1 cellular context compared by ENCODE assay signal in the genomic region with DNA sequence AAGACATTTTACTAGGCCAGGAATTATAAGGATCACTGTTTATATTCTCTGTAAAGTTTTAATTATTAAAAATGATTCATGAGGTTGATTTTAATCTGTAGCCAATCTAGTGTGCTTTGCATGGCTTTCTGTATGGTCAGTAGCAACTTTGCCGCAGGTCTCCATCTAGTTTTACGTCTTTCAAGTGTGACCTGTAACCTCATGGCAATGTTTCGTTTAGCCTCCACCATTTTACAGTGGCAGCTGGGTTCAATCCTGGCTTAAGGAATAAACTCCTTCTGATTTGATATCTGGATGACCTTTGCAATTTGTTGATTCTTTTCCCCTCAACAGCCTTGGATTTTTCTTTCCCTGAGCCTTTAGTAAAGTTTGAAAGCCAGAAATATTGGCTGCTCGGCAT.
TF ChIP-seq lines count a peak whose summit lies in the region.

No MANE protein-coding gene starts in this region.

TF ChIP-seq in H1, 55 proteins besides CTCF, POLR2A, EP300 and RAD21:
- TF ChIP-seq, protein P1, sequence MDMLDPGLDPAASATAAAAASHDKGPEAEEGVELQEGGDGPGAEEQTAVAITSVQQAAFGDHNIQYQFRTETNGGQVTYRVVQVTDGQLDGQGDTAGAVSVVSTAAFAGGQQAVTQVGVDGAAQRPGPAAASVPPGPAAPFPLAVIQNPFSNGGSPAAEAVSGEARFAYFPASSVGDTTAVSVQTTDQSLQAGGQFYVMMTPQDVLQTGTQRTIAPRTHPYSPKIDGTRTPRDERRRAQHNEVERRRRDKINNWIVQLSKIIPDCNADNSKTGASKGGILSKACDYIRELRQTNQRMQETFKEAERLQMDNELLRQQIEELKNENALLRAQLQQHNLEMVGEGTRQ (IDR thresholded peaks at IDR 0.05; ENCODE audit: low read length): no peak
- TF ChIP-seq SUZ12 (IDR thresholded peaks at IDR 0.05; ENCODE audit: low read length) (no peak), CREB1 (IDR thresholded peaks at IDR 0.05) (no peak), TAF1 (IDR thresholded peaks at IDR 0.05; ENCODE audit: low read depth, low read length) (0 out of 2 replicates have a peak, but pooled peaks have one; percentile 20), KDM1A (IDR thresholded peaks at IDR 0.05; ENCODE audit: borderline replicate concordance, low read length) (no peak), POLR2AphosphoS5 (IDR thresholded peaks at IDR 0.05; ENCODE audit: low read depth, low read length) (peak; percentile 50; the same call in 1 of the 2 replicates), NRF1 (IDR thresholded peaks at IDR 0.05; ENCODE audit: low read depth, low read length) (no peak), KDM4A (IDR thresholded peaks at IDR 0.05; ENCODE audit: low read depth, low read length, severe bottlenecking) (no peak), CHD1 (IDR thresholded peaks at IDR 0.05; ENCODE audit: low read depth, low read length) (no peak), SP4 (IDR thresholded peaks at IDR 0.05; ENCODE audit: low read length) (no peak), TCF12 (IDR thresholded peaks at IDR 0.05; ENCODE audit: low read depth, low read length) (no peak), BCL11A (IDR thresholded peaks at IDR 0.05; ENCODE audit: low read depth in 2 of 2, low read length in 2 of 2) (no peak), ASH2L (IDR thresholded peaks at IDR 0.05; ENCODE audit: low read length) (no peak), TBP (IDR thresholded peaks at IDR 0.05; ENCODE audit: low read depth, low read length) (no peak), RBBP5 (IDR thresholded peaks at IDR 0.05; ENCODE audit: borderline replicate concordance, low read depth, low read length) (no peak), SRF (IDR thresholded peaks at IDR 0.05; ENCODE audit: low read depth, low read length) (no peak), CBX5 (IDR thresholded peaks at IDR 0.05; ENCODE audit: low read depth, low read length) (no peak), JUN (IDR thresholded peaks at IDR 0.05; ENCODE audit: low read depth, low read length) (no peak), ZNF274 (IDR thresholded peaks at IDR 0.05; ENCODE audit: borderline replicate concordance, extremely low read depth, low read length) (no peak), SIN3A (conservative IDR thresholded peaks at IDR 0.05 in 1 of 2, IDR thresholded peaks at IDR 0.05 in 1 of 2; ENCODE audit: low read depth in 1 of 2, low read length in 2 of 2) (no peak), SP1 (IDR thresholded peaks at IDR 0.05; ENCODE audit: low read depth, low read length) (no peak), CBX8 (IDR thresholded peaks at IDR 0.05; ENCODE audit: borderline replicate concordance, low read depth, low read length) (no peak), CHD2 (IDR thresholded peaks at IDR 0.05; ENCODE audit: low read length) (no peak), BACH1 (IDR thresholded peaks at IDR 0.05; ENCODE audit: low read length) (no peak), YY1 (IDR thresholded peaks at IDR 0.05; ENCODE audit: low read depth, low read length) (no peak), CTBP2 (IDR thresholded peaks at IDR 0.05; ENCODE audit: borderline replicate concordance, insufficient read depth, insufficient read length, low read length) (no peak), SIRT6 (IDR thresholded peaks at IDR 0.05; ENCODE audit: low read length) (no peak), PHF8 (conservative IDR thresholded peaks at IDR 0.05; ENCODE audit: low read depth, low read length) (0 out of 2 replicates have a peak, but pooled peaks have one; percentile 15)
- TF ChIP-seq, protein P2, sequence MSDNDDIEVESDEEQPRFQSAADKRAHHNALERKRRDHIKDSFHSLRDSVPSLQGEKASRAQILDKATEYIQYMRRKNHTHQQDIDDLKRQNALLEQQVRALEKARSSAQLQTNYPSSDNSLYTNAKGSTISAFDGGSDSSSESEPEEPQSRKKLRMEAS (IDR thresholded peaks at IDR 0.05): peak; percentile 20; the same call in 1 of the 2 replicates
- TF ChIP-seq, protein P3, sequence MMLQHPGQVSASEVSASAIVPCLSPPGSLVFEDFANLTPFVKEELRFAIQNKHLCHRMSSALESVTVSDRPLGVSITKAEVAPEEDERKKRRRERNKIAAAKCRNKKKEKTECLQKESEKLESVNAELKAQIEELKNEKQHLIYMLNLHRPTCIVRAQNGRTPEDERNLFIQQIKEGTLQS (IDR thresholded peaks at IDR 0.05; ENCODE audit: insufficient read depth, low read depth, low read length): no peak
- TF ChIP-seq, protein P4, sequence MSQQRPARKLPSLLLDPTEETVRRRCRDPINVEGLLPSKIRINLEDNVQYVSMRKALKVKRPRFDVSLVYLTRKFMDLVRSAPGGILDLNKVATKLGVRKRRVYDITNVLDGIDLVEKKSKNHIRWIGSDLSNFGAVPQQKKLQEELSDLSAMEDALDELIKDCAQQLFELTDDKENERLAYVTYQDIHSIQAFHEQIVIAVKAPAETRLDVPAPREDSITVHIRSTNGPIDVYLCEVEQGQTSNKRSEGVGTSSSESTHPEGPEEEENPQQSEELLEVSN (IDR thresholded peaks at IDR 0.05): no peak
- TF ChIP-seq, protein P5, sequence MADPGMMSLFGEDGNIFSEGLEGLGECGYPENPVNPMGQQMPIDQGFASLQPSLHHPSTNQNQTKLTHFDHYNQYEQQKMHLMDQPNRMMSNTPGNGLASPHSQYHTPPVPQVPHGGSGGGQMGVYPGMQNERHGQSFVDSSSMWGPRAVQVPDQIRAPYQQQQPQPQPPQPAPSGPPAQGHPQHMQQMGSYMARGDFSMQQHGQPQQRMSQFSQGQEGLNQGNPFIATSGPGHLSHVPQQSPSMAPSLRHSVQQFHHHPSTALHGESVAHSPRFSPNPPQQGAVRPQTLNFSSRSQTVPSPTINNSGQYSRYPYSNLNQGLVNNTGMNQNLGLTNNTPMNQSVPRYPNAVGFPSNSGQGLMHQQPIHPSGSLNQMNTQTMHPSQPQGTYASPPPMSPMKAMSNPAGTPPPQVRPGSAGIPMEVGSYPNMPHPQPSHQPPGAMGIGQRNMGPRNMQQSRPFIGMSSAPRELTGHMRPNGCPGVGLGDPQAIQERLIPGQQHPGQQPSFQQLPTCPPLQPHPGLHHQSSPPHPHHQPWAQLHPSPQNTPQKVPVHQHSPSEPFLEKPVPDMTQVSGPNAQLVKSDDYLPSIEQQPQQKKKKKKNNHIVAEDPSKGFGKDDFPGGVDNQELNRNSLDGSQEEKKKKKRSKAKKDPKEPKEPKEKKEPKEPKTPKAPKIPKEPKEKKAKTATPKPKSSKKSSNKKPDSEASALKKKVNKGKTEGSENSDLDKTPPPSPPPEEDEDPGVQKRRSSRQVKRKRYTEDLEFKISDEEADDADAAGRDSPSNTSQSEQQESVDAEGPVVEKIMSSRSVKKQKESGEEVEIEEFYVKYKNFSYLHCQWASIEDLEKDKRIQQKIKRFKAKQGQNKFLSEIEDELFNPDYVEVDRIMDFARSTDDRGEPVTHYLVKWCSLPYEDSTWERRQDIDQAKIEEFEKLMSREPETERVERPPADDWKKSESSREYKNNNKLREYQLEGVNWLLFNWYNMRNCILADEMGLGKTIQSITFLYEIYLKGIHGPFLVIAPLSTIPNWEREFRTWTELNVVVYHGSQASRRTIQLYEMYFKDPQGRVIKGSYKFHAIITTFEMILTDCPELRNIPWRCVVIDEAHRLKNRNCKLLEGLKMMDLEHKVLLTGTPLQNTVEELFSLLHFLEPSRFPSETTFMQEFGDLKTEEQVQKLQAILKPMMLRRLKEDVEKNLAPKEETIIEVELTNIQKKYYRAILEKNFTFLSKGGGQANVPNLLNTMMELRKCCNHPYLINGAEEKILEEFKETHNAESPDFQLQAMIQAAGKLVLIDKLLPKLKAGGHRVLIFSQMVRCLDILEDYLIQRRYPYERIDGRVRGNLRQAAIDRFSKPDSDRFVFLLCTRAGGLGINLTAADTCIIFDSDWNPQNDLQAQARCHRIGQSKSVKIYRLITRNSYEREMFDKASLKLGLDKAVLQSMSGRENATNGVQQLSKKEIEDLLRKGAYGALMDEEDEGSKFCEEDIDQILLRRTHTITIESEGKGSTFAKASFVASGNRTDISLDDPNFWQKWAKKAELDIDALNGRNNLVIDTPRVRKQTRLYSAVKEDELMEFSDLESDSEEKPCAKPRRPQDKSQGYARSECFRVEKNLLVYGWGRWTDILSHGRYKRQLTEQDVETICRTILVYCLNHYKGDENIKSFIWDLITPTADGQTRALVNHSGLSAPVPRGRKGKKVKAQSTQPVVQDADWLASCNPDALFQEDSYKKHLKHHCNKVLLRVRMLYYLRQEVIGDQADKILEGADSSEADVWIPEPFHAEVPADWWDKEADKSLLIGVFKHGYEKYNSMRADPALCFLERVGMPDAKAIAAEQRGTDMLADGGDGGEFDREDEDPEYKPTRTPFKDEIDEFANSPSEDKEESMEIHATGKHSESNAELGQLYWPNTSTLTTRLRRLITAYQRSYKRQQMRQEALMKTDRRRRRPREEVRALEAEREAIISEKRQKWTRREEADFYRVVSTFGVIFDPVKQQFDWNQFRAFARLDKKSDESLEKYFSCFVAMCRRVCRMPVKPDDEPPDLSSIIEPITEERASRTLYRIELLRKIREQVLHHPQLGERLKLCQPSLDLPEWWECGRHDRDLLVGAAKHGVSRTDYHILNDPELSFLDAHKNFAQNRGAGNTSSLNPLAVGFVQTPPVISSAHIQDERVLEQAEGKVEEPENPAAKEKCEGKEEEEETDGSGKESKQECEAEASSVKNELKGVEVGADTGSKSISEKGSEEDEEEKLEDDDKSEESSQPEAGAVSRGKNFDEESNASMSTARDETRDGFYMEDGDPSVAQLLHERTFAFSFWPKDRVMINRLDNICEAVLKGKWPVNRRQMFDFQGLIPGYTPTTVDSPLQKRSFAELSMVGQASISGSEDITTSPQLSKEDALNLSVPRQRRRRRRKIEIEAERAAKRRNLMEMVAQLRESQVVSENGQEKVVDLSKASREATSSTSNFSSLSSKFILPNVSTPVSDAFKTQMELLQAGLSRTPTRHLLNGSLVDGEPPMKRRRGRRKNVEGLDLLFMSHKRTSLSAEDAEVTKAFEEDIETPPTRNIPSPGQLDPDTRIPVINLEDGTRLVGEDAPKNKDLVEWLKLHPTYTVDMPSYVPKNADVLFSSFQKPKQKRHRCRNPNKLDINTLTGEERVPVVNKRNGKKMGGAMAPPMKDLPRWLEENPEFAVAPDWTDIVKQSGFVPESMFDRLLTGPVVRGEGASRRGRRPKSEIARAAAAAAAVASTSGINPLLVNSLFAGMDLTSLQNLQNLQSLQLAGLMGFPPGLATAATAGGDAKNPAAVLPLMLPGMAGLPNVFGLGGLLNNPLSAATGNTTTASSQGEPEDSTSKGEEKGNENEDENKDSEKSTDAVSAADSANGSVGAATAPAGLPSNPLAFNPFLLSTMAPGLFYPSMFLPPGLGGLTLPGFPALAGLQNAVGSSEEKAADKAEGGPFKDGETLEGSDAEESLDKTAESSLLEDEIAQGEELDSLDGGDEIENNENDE (IDR thresholded peaks at IDR 0.05; ENCODE audit: insufficient replicate concordance, low read length): no peak
